8 cellular contexts compared by ENCODE assay signal in genomic region chr12:79934309-79935020, GRCh38. TPM values are rescaled to one million over a fixed set of nuclear protein-coding genes. Genes with fewer than 3 reads are reported as not detected.
A peak's percentile ranks its signal among the peaks of the same experiment; 100 is the strongest.
DNase-seq lines count a peak whose midpoint lies in the region; ATAC-seq and TF ChIP-seq lines count a peak whose summit lies in the region.

No MANE protein-coding gene starts in this region.

- H3K9me2 ChIP-seq in GM23248 (ENCODE audit: insufficient read depth) (no peaks in the 10 kb centered on the region), Loucy (replicated peaks; ENCODE audit: low read depth, low read length) (no peaks in the 10 kb centered on the region)

- H2AFZ ChIP-seq in GM23248 (peak overlapping the region; percentile 81), Loucy (ENCODE audit: low read length) (peak overlapping the region; percentile 82)

- H3K9ac ChIP-seq in GM23248 (peak overlapping the region; percentile 88), Loucy (ENCODE audit: low read depth, low read length, poor library complexity, severe bottlenecking) (peak overlapping the region; percentile 87)

- DNase-seq in GM03348 (ENCODE audit: low spot score) = peak; percentile 53
- DNase-seq in GM23248 = no peak
- DNase-seq in activated CD4-positive, CD25-positive, alpha-beta regulatory T cell treated with anti-CD3 and anti-CD28 coated beads, Interleukin-2, amount 50 U/mL, for 72 hours = peak; percentile 56
- peak in 2 of 3 experiments; percentile 22 to 29 for DNase-seq in effector memory CD8-positive, alpha-beta T cell
- peak; percentile 19 for DNase-seq in stimulated activated CD8-positive, alpha-beta memory T cell treated with anti-CD3 and anti-CD28 coated beads, Interleukin-4, amount 100 ng/mL, for 24 hours (ENCODE audit: low read depth)
- no peak for DNase-seq in DMS153 treated with DMSO at 0.1 percent for 48 hours (lab: John Stamatoyannopoulos, UW; ENCODE audit: unreplicated experiment)

- WGBS in GM23248 (ENCODE audit: low coverage in 1 of 2, low lambda C conversion rate in 2 of 2, missing lambda C conversion rate in 2 of 2), 2 experiments = 1 to 2% methylated on average over 44 to 47 of the region's 52 CpGs
- 0 to 1% methylated on average over 27 to 33 of the region's 52 CpGs for WGBS in mesodermal cell (ENCODE audit: insufficient coverage in 2 of 2), 2 experiments

- peak overlapping the region; percentile 94 to 98 for H3K4me3 Mint-ChIP-seq in effector memory CD8-positive, alpha-beta T cell

- H3K36me3 ChIP-seq in GM23248 (ENCODE audit: low read depth) (no peaks in the 10 kb centered on the region; the same call in 1 of the 2 replicates), Loucy (ENCODE audit: insufficient read depth, low read length) (no peaks in the 10 kb centered on the region), mesodermal cell (ENCODE audit: control insufficient read depth, insufficient read depth, low read length) (no peaks in the 10 kb centered on the region)

- in situ Hi-C loops in GM23248 (cut with MboI) = no loop called here

- H4K20me1 ChIP-seq in GM23248 (ENCODE audit: insufficient read depth) (0 out of 2 replicates have a peak, but pooled peaks cover 3% of the 10 kb centered on the region), Loucy (ENCODE audit: insufficient read depth, low read length, poor library complexity, severe bottlenecking) (peaks cover 47% of the 10 kb centered on the region)

- H3K4me3 ChIP-seq in GM23248 (peak overlapping the region; percentile 92), Loucy (ENCODE audit: low read length, poor library complexity, severe bottlenecking) (peak overlapping the region; percentile 84), mesodermal cell (ENCODE audit: extremely low read depth, insufficient read depth, low read length, poor library complexity, severe bottlenecking) (peak overlapping the region; percentile 98)

- no peaks in the 10 kb centered on the region for H3K27me3 Mint-ChIP-seq in effector memory CD8-positive, alpha-beta T cell

- peaks cover 84% of the 10 kb centered on the region for H3K79me2 ChIP-seq in GM23248 (ENCODE audit: insufficient read depth)
- peaks cover 52% of the 10 kb centered on the region for H3K79me2 ChIP-seq in Loucy (ENCODE audit: insufficient read depth, low read length)

- H3K36me3 Mint-ChIP-seq in effector memory CD8-positive, alpha-beta T cell (ENCODE audit: insufficient read depth) = peaks cover 21% of the 10 kb centered on the region

- no peaks in the 10 kb centered on the region for H3K9me3 Mint-ChIP-seq in effector memory CD8-positive, alpha-beta T cell

- peaks cover 30 to 41% of the 10 kb centered on the region in 2 donors for H3K4me1 Mint-ChIP-seq in effector memory CD8-positive, alpha-beta T cell (ENCODE audit: low read depth in 2 of 2)

- H3K9me3 ChIP-seq in GM23248 (ENCODE audit: low read depth) (no peaks in the 10 kb centered on the region), Loucy (ENCODE audit: insufficient read depth, low read depth, low read length) (no peaks in the 10 kb centered on the region), mesodermal cell (ENCODE audit: control insufficient read depth, low read length) (no peaks in the 10 kb centered on the region)

- peak overlapping the region; percentile 99 for H3K27ac Mint-ChIP-seq in effector memory CD8-positive, alpha-beta T cell

- peak overlapping the region; percentile 82 for H3K4me2 ChIP-seq in GM23248 (ENCODE audit: unreplicated experiment)
- H3K4me2 ChIP-seq in Loucy (ENCODE audit: low read depth, low read length, poor library complexity, severe bottlenecking) = peak overlapping the region; percentile 79

- H3K27me3 ChIP-seq in GM23248 (replicated peaks; ENCODE audit: insufficient read depth) (no peaks in the 10 kb centered on the region), Loucy (ENCODE audit: insufficient read depth, low read length, poor library complexity, severe bottlenecking) (no peaks in the 10 kb centered on the region)

- no peak for TF ChIP-seq CTCF in Loucy (conservative IDR thresholded peaks at IDR 0.05; ENCODE audit: low read length)

- H3K4me1 ChIP-seq in GM23248 (ENCODE audit: insufficient read depth) (peaks cover 27% of the 10 kb centered on the region; the same call in 1 of the 2 replicates), Loucy (ENCODE audit: insufficient read depth, low read length, poor library complexity, severe bottlenecking) (peaks cover 25% of the 10 kb centered on the region), mesodermal cell (ENCODE audit: control insufficient read depth, insufficient read depth, low read length, poor library complexity, severe bottlenecking) (peaks cover 7% of the 10 kb centered on the region)

- peaks cover 28% of the 10 kb centered on the region for H3F3A ChIP-seq in GM23248 (ENCODE audit: insufficient read depth)
- 0 out of 2 replicates have a peak, but pooled peaks cover 5% of the 10 kb centered on the region for H3F3A ChIP-seq in Loucy (ENCODE audit: low read depth)

- ATAC-seq in effector memory CD8-positive, alpha-beta T cell (replicated peaks) = peak; percentile 14

- H3K27ac ChIP-seq in GM23248 = peak overlapping the region; percentile 82
- peak overlapping the region; percentile 95 for H3K27ac ChIP-seq in mesodermal cell (ENCODE audit: low read depth, low read length, severe bottlenecking)

RNA-seq across cellular contexts. Expression of gene PPP1R12A, which starts 0.4 kb away (rescaled TPM):
- total RNA-seq in GM23248 (2014; rRNA removed; shearing (Covaris generic)) = 88.8 and 91.1 TPM in 2 replicates
- polyA plus RNA-seq in GM23248 (2016; fragmentation: Nextera tagmentation; extraction: Ambion mirVana) = 129 and 144 TPM in 2 replicates
- 63.6 TPM for polyA plus RNA-seq in mesodermal cell (2013, experiment 1 of 2)
- polyA plus RNA-seq in mesodermal cell (2013, experiment 2 of 2) = 81.6 TPM

Comparison
In these comparisons a context has a peak if more than half of its experiments do, and no peak if none do; other contexts are left out.
1. DNase-seq: peak in GM03348 (single experiment), activated CD4-positive, CD25-positive, alpha-beta regulatory T cell treated with anti-CD3 and anti-CD28 coated beads, Interleukin-2, amount 50 U/mL, for 72 hours (single experiment), effector memory CD8-positive, alpha-beta T cell (2 of 3) and stimulated activated CD8-positive, alpha-beta memory T cell treated with anti-CD3 and anti-CD28 coated beads, Interleukin-4, amount 100 ng/mL, for 24 hours (single experiment); none in GM23248 (single experiment) and DMS153 treated with DMSO at 0.1 percent for 48 hours (single experiment).
2. Peak in every context shown above with its lines, with median percentiles within 50 percentile points of each other: H3K4me3 ChIP-seq.